In genomic region chr4:54090804-54091623, GRCh38 we compare ENCODE assay signal across 8 cellular contexts. TPM values are rescaled to one million over a fixed set of nuclear protein-coding genes. Genes with fewer than 3 reads are reported as not detected.
A peak's percentile ranks its signal among the peaks of the same experiment; 100 is the strongest.
DNase-seq lines count a peak whose midpoint lies in the region; ATAC-seq and TF ChIP-seq lines count a peak whose summit lies in the region.

No MANE protein-coding gene starts in this region.

- H3K27ac ChIP-seq in PC-3 (ENCODE audit: low read length): no peak overlapping the region
- H3K27ac ChIP-seq in colonic mucosa: no peak overlapping the region
- H3K27ac ChIP-seq in upper lobe of left lung: no peak overlapping the region

- WGBS in upper lobe of left lung, 2 donors: 19 to 28% methylated on average over 14 to 22 of the region's 27 CpGs

- POLR2A ChIA-PET in Caco-2 (lab: Charles Lee): no interaction called here
- POLR2A ChIA-PET in PC-3 (lab: Charles Lee; ENCODE audit: unreplicated experiment): no interaction called here

- H3K36me3 ChIP-seq in Caco-2 (ENCODE audit: control insufficient read depth, insufficient read depth, low read length) (no peaks in the 10 kb centered on the region), PC-3 (ENCODE audit: low read depth, low read length) (no peaks in the 10 kb centered on the region), colonic mucosa (no peaks in the 10 kb centered on the region), upper lobe of left lung (no peaks in the 10 kb centered on the region)

- no peaks in the 10 kb centered on the region for H4K20me1 ChIP-seq in PC-3 (ENCODE audit: low read length)

- no peaks in the 10 kb centered on the region for H3F3A ChIP-seq in PC-3 (ENCODE audit: low read length, unreplicated experiment)

- peak overlapping the region; percentile 80 for H3K4me3 Mint-ChIP-seq in Caco-2 (ENCODE audit: unreplicated experiment)

- H3K4me1 Mint-ChIP-seq in Caco-2 (ENCODE audit: low read depth, unreplicated experiment): peaks cover 10% of the 10 kb centered on the region

- TSS peak; percentile 16 for BruUV-seq in Caco-2 (replicated peaks; lab: Mats Ljungman, UMichigan)
- BruUV-seq in PC-3 (replicated peaks; lab: Mats Ljungman, UMichigan): TSS peak; percentile 76

- peak in 1 of 2 experiments; percentile 32 for DNase-seq in Caco-2
- DNase-seq in PC-3: peak; percentile 61
- peak; percentile 42 for DNase-seq in colonic mucosa
- DNase-seq in lung microvascular endothelial cell (ENCODE audit: low read depth in 2 of 2): peak; percentile 42 to 49
- peak in 1 of 2 donors; percentile 83 for DNase-seq in upper lobe of left lung
- no peak for DNase-seq in DMS153 (lab: John Stamatoyannopoulos, UW)

- H3K4me3 ChIP-seq in Caco-2 (ENCODE audit: low read depth, low read length): peak overlapping the region; percentile 51
- peak overlapping the region; percentile 76 for H3K4me3 ChIP-seq in PC-3 (ENCODE audit: low read length)
- H3K4me3 ChIP-seq in colonic mucosa: peak overlapping the region; percentile 31
- peak overlapping the region in 3 of 4 donors; percentile 36 to 53 (median 49) for H3K4me3 ChIP-seq in upper lobe of left lung

- no peak for TF ChIP-seq POLR2A in upper lobe of left lung (IDR thresholded peaks at IDR 0.05)

- TF ChIP-seq CTCF in Caco-2 (IDR thresholded peaks at IDR 0.05; ENCODE audit: insufficient read depth in 1 of 2, low read depth in 1 of 2, low read length in 1 of 2, severe bottlenecking in 1 of 2, unreplicated experiment in 1 of 2): no peak
- TF ChIP-seq CTCF in PC-3 (conservative IDR thresholded peaks at IDR 0.05; ENCODE audit: low read depth, low read length): no peak
- no peak for TF ChIP-seq CTCF in colonic mucosa (IDR thresholded peaks at IDR 0.05)
- no peak for TF ChIP-seq CTCF in upper lobe of left lung (IDR thresholded peaks at IDR 0.05)

- peak overlapping the region; percentile 75 for H3K27ac Mint-ChIP-seq in Caco-2 (ENCODE audit: unreplicated experiment)

- H3K79me2 ChIP-seq in PC-3 (ENCODE audit: low read length): no peaks in the 10 kb centered on the region

- no peaks in the 10 kb centered on the region for H3K27me3 Mint-ChIP-seq in Caco-2 (ENCODE audit: insufficient read depth, unreplicated experiment)

- TF ChIP-seq EP300 in upper lobe of left lung (IDR thresholded peaks at IDR 0.05): no peak

- H2AFZ ChIP-seq in PC-3 (ENCODE audit: low read length): peak overlapping the region; percentile 96

- H3K27me3 ChIP-seq in Caco-2 (replicated peaks; ENCODE audit: control insufficient read depth, insufficient read depth, low read length): no peaks in the 10 kb centered on the region
- H3K27me3 ChIP-seq in PC-3 (ENCODE audit: low read length): no peaks in the 10 kb centered on the region
- peaks cover 45% of the 10 kb centered on the region for H3K27me3 ChIP-seq in colonic mucosa
- peaks cover 0 to 38% (median 19%) of the 10 kb centered on the region in 4 donors for H3K27me3 ChIP-seq in upper lobe of left lung

- H3K9ac ChIP-seq in PC-3 (ENCODE audit: low read length) (peak overlapping the region; percentile 52), colonic mucosa (ENCODE audit: low read depth in 2 of 2, low read length in 2 of 2) (peak overlapping the region in 1 of 2 donors; percentile 27)

- no peaks in the 10 kb centered on the region for H3K9me2 ChIP-seq in PC-3 (replicated peaks; ENCODE audit: low read length)

- H3K4me1 ChIP-seq in Caco-2 (0 out of 2 replicates have a peak, but pooled peaks cover 4% of the 10 kb centered on the region), PC-3 (ENCODE audit: insufficient read depth, low read length) (peaks cover 11% of the 10 kb centered on the region; the same call in 1 of the 2 replicates), colonic mucosa (no peaks in the 10 kb centered on the region), upper lobe of left lung (peaks cover 15 to 33% (median 21%) of the 10 kb centered on the region in 4 donors)

- intact Hi-C loops in Caco-2 (cut with micrococcal nuclease; ENCODE audit: unreplicated experiment) (loop anchor here (5.0 kb wide), 1 partner anchor 126 kb away; no protein-coding TSS in a partner anchor), PC-3 (cut with micrococcal nuclease) (loop anchor here (1.0 to 5.0 kb wide), 2 partner anchors 26 to 126 kb away; no protein-coding TSS in a partner anchor), colonic mucosa (cut with DNase I) (no loop called here)

- H3K9me3 Mint-ChIP-seq in Caco-2 (ENCODE audit: unreplicated experiment): no peaks in the 10 kb centered on the region

- ATAC-seq in GM21515 (IDR thresholded peaks at IDR 0.05; ENCODE audit: unreplicated experiment) (peak; percentile 63), PC-3 (peak; percentile 76), upper lobe of left lung (ENCODE audit: low FRiP score in 2 of 2) (peak; percentile 68 to 93), GM21717 (IDR thresholded peaks at IDR 0.05; ENCODE audit: unreplicated experiment) (no peak)

- H3K36me3 Mint-ChIP-seq in Caco-2 (ENCODE audit: insufficient read depth, unreplicated experiment): no peaks in the 10 kb centered on the region

- H3K9me3 ChIP-seq in Caco-2 (no peaks in the 10 kb centered on the region), PC-3 (ENCODE audit: low read length) (no peaks in the 10 kb centered on the region), colonic mucosa (no peaks in the 10 kb centered on the region), upper lobe of left lung (no peaks in the 10 kb centered on the region)

- CTCF ChIA-PET in Caco-2 (lab: Charles Lee) (no interaction called here), PC-3 (lab: Charles Lee) (interaction anchor here (0.7 kb wide), 1 partner anchor 143 kb away, joined by 3 read pairs; no protein-coding TSS in a partner anchor)

- H3K4me2 ChIP-seq in PC-3 (ENCODE audit: low read length): peak overlapping the region; percentile 96

RNA-seq across cellular contexts. Expression of gene GSX2, which starts 8.9 kb away (rescaled TPM):
- total RNA-seq in Caco-2 (2022) (not detected in 2 replicates), PC-3 (2014; rRNA removed) (not detected in 2 replicates), colonic mucosa (not detected), lung microvascular endothelial cell (not detected in 2 replicates), upper lobe of left lung (not detected)

RNA-seq across cellular contexts. Expression of gene CHIC2, which starts 26.6 kb away (rescaled TPM):
- 24.9 and 30.0 TPM in 2 replicates for total RNA-seq in Caco-2 (2022)
- 52.3 and 58.1 TPM in 2 replicates for total RNA-seq in PC-3 (2014; rRNA removed)
- 10 to 100 TPM; 13.5 to 26.2 TPM for total RNA-seq in colonic mucosa
- 48.2 and 95.0 TPM in 2 replicates for total RNA-seq in lung microvascular endothelial cell
- total RNA-seq in upper lobe of left lung: 10 to 100 TPM; 22.5 to 93.2 (median 37.6) TPM
